Comparison of ENCODE assay signal across 1 cellular context in the genomic region with DNA sequence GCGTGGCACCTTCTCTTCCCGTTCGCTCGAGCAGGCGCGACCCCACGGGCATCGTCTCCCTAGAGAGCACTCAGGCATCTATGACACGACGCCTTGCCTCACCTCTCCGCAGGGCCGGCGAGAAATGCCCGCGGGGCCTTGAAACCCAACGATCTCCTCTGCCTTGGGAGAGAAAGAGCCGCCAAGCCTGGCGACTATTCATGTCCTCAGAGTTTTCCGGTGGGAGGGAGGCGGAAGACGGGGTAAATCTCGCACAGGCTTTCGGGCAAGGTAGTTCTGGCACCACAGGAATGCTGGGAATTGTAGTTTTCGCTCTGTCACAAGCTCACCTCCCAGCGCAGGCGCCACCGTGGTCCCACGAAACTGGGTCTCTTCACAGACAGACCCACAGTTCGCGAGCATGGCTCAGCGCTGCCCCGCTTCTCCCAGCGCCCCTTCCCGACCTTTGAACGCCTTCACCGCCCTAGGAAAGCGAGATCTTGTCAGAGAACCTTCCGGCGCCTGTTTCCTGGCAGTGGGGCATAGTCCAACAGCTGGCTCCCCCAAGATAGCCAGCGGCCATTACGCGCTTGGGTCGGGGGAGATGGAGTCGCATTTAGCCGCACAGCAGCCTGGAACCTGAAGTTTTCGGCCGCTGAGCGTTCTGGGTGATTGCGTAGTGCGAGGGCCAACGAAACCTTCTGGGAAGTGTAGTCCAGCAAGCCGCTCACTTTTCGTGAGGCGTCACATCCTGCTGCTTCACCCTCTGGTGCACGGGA.
A peak's percentile ranks its signal among the peaks of the same experiment; 100 is the strongest.
TF ChIP-seq lines count a peak whose summit lies in the region.

A gene with protein sequence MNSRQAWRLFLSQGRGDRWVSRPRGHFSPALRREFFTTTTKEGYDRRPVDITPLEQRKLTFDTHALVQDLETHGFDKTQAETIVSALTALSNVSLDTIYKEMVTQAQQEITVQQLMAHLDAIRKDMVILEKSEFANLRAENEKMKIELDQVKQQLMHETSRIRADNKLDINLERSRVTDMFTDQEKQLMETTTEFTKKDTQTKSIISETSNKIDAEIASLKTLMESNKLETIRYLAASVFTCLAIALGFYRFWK (minus strand): TSS at position 597 of the 758 bp plus-strand sequence. CDS start 395 bp downstream, at position 202.

TF ChIP-seq in HepG2, 621 proteins besides CTCF, POLR2A, EP300 and RAD21 (continued from another document and continues in another):
- TF ChIP-seq, protein P1, sequence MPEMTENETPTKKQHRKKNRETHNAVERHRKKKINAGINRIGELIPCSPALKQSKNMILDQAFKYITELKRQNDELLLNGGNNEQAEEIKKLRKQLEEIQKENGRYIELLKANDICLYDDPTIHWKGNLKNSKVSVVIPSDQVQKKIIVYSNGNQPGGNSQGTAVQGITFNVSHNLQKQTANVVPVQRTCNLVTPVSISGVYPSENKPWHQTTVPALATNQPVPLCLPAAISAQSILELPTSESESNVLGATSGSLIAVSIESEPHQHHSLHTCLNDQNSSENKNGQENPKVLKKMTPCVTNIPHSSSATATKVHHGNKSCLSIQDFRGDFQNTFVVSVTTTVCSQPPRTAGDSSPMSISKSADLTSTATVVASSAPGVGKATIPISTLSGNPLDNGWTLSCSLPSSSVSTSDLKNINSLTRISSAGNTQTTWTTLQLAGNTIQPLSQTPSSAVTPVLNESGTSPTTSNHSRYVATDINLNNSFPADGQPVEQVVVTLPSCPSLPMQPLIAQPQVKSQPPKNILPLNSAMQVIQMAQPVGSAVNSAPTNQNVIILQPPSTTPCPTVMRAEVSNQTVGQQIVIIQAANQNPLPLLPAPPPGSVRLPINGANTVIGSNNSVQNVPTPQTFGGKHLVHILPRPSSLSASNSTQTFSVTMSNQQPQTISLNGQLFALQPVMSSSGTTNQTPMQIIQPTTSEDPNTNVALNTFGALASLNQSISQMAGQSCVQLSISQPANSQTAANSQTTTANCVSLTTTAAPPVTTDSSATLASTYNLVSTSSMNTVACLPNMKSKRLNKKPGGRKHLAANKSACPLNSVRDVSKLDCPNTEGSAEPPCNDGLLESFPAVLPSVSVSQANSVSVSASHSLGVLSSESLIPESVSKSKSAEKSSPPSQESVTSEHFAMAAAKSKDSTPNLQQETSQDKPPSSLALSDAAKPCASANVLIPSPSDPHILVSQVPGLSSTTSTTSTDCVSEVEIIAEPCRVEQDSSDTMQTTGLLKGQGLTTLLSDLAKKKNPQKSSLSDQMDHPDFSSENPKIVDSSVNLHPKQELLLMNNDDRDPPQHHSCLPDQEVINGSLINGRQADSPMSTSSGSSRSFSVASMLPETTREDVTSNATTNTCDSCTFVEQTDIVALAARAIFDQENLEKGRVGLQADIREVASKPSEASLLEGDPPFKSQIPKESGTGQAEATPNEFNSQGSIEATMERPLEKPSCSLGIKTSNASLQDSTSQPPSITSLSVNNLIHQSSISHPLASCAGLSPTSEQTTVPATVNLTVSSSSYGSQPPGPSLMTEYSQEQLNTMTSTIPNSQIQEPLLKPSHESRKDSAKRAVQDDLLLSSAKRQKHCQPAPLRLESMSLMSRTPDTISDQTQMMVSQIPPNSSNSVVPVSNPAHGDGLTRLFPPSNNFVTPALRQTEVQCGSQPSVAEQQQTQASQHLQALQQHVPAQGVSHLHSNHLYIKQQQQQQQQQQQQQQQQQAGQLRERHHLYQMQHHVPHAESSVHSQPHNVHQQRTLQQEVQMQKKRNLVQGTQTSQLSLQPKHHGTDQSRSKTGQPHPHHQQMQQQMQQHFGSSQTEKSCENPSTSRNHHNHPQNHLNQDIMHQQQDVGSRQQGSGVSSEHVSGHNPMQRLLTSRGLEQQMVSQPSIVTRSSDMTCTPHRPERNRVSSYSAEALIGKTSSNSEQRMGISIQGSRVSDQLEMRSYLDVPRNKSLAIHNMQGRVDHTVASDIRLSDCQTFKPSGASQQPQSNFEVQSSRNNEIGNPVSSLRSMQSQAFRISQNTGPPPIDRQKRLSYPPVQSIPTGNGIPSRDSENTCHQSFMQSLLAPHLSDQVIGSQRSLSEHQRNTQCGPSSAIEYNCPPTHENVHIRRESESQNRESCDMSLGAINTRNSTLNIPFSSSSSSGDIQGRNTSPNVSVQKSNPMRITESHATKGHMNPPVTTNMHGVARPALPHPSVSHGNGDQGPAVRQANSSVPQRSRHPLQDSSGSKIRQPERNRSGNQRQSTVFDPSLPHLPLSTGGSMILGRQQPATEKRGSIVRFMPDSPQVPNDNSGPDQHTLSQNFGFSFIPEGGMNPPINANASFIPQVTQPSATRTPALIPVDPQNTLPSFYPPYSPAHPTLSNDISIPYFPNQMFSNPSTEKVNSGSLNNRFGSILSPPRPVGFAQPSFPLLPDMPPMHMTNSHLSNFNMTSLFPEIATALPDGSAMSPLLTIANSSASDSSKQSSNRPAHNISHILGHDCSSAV (CRISPR knock-in tag; IDR thresholded peaks at IDR 0.05; ENCODE audit: borderline replicate concordance): no peak
- TF ChIP-seq ZNF605 (CRISPR knock-in tag; IDR thresholded peaks at IDR 0.05) (peak; percentile 96), ZFP62 (CRISPR knock-in tag; IDR thresholded peaks at IDR 0.05) (peak; percentile 30; the same call in 1 of the 2 replicates), MEIS2 (CRISPR knock-in tag; IDR thresholded peaks at IDR 0.05) (0 out of 2 replicates have a peak, but pooled peaks have one; percentile 31), SMARCE1 (IDR thresholded peaks at IDR 0.05; ENCODE audit: borderline replicate concordance) (no peak), SAFB2 (CRISPR knock-in tag; IDR thresholded peaks at IDR 0.05; ENCODE audit: borderline replicate concordance, low read depth) (peak; percentile 58; the same call in 1 of the 2 replicates), ZBTB21 (CRISPR knock-in tag; IDR thresholded peaks at IDR 0.05) (no peak), ZNF567 (CRISPR knock-in tag; IDR thresholded peaks at IDR 0.05; ENCODE audit: borderline replicate concordance) (no peak), TBX2 (CRISPR knock-in tag; IDR thresholded peaks at IDR 0.05; ENCODE audit: borderline replicate concordance) (peak; percentile 64; the same call in 1 of the 2 replicates), GATAD1 (CRISPR knock-in tag; IDR thresholded peaks at IDR 0.05) (peak; percentile 85), NKX3-1 (CRISPR knock-in tag; IDR thresholded peaks at IDR 0.05) (peak; percentile 82), FOXA1 (IDR thresholded peaks at IDR 0.05) (no peak), FOXA1 (CRISPR knock-in tag; IDR thresholded peaks at IDR 0.05) (no peak), ZMYM3 (CRISPR knock-in tag; IDR thresholded peaks at IDR 0.05) (no peak), ZFP41 (CRISPR knock-in tag; IDR thresholded peaks at IDR 0.05; ENCODE audit: borderline replicate concordance) (no peak), KLF12 (CRISPR knock-in tag; IDR thresholded peaks at IDR 0.05; ENCODE audit: borderline replicate concordance) (peak; percentile 94; the same call in 1 of the 2 replicates), ZNF510 (CRISPR knock-in tag; IDR thresholded peaks at IDR 0.05; ENCODE audit: low read depth) (no peak), TARDBP (CRISPR knock-in tag; IDR thresholded peaks at IDR 0.05) (peak; percentile 52), HOXD1 (CRISPR knock-in tag; IDR thresholded peaks at IDR 0.05) (peak; percentile 33), SNAPC2 (CRISPR knock-in tag; IDR thresholded peaks at IDR 0.05) (peak; percentile 71; the same call in 1 of the 2 replicates), KAT8 (CRISPR knock-in tag; IDR thresholded peaks at IDR 0.05) (peak; percentile 90), HNF4A (CRISPR knock-in tag; IDR thresholded peaks at IDR 0.05) (peak; percentile 94), ZNF768 (CRISPR knock-in tag; IDR thresholded peaks at IDR 0.05) (peak; percentile 40; the same call in 1 of the 2 replicates), RFX5 (IDR thresholded peaks at IDR 0.05; ENCODE audit: low read depth, low read length) (no peak)
- TF ChIP-seq, protein P2, sequence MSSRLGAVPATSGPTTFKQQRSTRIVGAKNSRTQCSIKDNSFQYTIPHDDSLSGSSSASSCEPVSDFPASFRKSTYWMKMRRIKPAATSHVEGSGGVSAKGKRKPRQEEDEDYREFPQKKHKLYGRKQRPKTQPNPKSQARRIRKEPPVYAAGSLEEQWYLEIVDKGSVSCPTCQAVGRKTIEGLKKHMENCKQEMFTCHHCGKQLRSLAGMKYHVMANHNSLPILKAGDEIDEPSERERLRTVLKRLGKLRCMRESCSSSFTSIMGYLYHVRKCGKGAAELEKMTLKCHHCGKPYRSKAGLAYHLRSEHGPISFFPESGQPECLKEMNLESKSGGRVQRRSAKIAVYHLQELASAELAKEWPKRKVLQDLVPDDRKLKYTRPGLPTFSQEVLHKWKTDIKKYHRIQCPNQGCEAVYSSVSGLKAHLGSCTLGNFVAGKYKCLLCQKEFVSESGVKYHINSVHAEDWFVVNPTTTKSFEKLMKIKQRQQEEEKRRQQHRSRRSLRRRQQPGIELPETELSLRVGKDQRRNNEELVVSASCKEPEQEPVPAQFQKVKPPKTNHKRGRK (CRISPR knock-in tag; IDR thresholded peaks at IDR 0.05): no peak
- TF ChIP-seq, protein P3, sequence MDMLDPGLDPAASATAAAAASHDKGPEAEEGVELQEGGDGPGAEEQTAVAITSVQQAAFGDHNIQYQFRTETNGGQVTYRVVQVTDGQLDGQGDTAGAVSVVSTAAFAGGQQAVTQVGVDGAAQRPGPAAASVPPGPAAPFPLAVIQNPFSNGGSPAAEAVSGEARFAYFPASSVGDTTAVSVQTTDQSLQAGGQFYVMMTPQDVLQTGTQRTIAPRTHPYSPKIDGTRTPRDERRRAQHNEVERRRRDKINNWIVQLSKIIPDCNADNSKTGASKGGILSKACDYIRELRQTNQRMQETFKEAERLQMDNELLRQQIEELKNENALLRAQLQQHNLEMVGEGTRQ (IDR thresholded peaks at IDR 0.05; ENCODE audit: low read depth, low read length): no peak
- TF ChIP-seq, protein P3 (CRISPR knock-in tag; IDR thresholded peaks at IDR 0.05; ENCODE audit: borderline replicate concordance): no peak
- TF ChIP-seq, protein P4, sequence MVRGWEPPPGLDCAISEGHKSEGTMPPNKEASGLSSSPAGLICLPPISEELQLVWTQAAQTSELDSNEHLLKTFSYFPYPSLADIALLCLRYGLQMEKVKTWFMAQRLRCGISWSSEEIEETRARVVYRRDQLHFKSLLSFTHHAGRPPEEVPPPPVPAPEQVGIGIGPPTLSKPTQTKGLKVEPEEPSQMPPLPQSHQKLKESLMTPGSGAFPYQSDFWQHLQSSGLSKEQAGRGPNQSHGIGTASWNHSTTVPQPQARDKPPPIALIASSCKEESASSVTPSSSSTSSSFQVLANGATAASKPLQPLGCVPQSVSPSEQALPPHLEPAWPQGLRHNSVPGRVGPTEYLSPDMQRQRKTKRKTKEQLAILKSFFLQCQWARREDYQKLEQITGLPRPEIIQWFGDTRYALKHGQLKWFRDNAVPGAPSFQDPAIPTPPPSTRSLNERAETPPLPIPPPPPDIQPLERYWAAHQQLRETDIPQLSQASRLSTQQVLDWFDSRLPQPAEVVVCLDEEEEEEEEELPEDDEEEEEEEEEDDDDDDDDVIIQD (CRISPR knock-in tag; IDR thresholded peaks at IDR 0.05; ENCODE audit: low read depth): no peak; the same call in 1 of the 2 replicates
- TF ChIP-seq, protein P5, sequence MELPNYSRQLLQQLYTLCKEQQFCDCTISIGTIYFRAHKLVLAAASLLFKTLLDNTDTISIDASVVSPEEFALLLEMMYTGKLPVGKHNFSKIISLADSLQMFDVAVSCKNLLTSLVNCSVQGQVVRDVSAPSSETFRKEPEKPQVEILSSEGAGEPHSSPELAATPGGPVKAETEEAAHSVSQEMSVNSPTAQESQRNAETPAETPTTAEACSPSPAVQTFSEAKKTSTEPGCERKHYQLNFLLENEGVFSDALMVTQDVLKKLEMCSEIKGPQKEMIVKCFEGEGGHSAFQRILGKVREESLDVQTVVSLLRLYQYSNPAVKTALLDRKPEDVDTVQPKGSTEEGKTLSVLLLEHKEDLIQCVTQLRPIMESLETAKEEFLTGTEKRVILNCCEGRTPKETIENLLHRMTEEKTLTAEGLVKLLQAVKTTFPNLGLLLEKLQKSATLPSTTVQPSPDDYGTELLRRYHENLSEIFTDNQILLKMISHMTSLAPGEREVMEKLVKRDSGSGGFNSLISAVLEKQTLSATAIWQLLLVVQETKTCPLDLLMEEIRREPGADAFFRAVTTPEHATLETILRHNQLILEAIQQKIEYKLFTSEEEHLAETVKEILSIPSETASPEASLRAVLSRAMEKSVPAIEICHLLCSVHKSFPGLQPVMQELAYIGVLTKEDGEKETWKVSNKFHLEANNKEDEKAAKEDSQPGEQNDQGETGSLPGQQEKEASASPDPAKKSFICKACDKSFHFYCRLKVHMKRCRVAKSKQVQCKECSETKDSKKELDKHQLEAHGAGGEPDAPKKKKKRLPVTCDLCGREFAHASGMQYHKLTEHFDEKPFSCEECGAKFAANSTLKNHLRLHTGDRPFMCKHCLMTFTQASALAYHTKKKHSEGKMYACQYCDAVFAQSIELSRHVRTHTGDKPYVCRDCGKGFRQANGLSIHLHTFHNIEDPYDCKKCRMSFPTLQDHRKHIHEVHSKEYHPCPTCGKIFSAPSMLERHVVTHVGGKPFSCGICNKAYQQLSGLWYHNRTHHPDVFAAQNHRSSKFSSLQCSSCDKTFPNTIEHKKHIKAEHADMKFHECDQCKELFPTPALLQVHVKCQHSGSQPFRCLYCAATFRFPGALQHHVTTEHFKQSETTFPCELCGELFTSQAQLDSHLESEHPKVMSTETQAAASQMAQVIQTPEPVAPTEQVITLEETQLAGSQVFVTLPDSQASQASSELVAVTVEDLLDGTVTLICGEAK (IDR thresholded peaks at IDR 0.05): no peak
- TF ChIP-seq, protein P5 (CRISPR knock-in tag; IDR thresholded peaks at IDR 0.05): peak; percentile 87
